In the genomic region with DNA sequence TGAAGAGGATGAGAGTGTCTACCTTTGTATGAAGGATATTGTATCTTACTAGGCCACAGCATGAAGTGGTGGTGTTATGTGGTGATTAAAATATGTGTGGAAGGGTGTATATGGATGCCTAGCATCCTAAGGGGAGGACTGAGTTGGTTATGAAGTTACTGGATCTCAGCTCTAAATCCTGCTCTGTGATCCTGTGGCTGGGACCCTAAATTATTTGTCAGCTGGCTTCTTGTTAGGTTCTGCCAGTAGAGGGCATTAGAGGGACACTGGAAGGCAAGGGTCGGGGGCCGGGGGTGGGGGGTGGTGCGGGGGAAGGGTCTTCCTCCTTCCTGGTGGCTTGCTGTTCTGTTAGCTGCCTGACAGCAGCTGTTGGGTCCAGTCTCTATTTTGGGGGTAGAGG, we compare ENCODE assay signal across 1 cellular context.
TF ChIP-seq lines count a peak whose summit lies in the region.

No MANE protein-coding gene starts in this region.

TF ChIP-seq in SK-N-SH, 30 proteins besides CTCF, POLR2A, EP300 and RAD21 (continued from another document):
- TF ChIP-seq, protein P1, sequence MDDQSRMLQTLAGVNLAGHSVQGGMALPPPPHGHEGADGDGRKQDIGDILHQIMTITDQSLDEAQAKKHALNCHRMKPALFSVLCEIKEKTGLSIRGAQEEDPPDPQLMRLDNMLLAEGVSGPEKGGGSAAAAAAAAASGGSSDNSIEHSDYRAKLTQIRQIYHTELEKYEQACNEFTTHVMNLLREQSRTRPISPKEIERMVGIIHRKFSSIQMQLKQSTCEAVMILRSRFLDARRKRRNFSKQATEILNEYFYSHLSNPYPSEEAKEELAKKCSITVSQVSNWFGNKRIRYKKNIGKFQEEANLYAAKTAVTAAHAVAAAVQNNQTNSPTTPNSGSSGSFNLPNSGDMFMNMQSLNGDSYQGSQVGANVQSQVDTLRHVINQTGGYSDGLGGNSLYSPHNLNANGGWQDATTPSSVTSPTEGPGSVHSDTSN (IDR thresholded peaks at IDR 0.05): no peak
- TF ChIP-seq TAF1 (IDR thresholded peaks at IDR 0.05; ENCODE audit: borderline replicate concordance, low read depth, low read length) (no peak), EZH2phosphoT487 (IDR thresholded peaks at IDR 0.05; ENCODE audit: borderline replicate concordance, low read depth) (no peak)
- TF ChIP-seq, protein P2, sequence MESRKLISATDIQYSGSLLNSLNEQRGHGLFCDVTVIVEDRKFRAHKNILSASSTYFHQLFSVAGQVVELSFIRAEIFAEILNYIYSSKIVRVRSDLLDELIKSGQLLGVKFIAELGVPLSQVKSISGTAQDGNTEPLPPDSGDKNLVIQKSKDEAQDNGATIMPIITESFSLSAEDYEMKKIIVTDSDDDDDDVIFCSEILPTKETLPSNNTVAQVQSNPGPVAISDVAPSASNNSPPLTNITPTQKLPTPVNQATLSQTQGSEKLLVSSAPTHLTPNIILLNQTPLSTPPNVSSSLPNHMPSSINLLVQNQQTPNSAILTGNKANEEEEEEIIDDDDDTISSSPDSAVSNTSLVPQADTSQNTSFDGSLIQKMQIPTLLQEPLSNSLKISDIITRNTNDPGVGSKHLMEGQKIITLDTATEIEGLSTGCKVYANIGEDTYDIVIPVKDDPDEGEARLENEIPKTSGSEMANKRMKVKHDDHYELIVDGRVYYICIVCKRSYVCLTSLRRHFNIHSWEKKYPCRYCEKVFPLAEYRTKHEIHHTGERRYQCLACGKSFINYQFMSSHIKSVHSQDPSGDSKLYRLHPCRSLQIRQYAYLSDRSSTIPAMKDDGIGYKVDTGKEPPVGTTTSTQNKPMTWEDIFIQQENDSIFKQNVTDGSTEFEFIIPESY (IDR thresholded peaks at IDR 0.05; ENCODE audit: borderline replicate concordance, low read depth): no peak
